8 cellular contexts compared by ENCODE assay signal in genomic region chr6:10954590-10955010, GRCh38.
A peak's percentile ranks its signal among the peaks of the same experiment; 100 is the strongest.
DNase-seq lines count a peak whose midpoint lies in the region; ATAC-seq, FAIRE-seq and TF ChIP-seq lines count a peak whose summit lies in the region.

No MANE protein-coding gene starts in this region.

- no peak overlapping the region for H3K18ac ChIP-seq in H1 (ENCODE audit: extremely low read depth, low read length)

- H3K4me1 Mint-ChIP-seq in activated CD4-positive, alpha-beta memory T cell treated with anti-CD3 and anti-CD28 coated beads, Interleukin-2, amount 10 ng/mL, durations not matched to agents 7 days and 5 days = peaks cover 2% of the 10 kb centered on the region

- no peak overlapping the region for H3K56ac ChIP-seq in H1 (replicated peaks; ENCODE audit: insufficient read length, low read depth, low read length)

- H2BK120ac ChIP-seq in H1 (replicated peaks; ENCODE audit: low read depth, low read length) = no peak overlapping the region

- H3K27me3 ChIP-seq in H1 (replicated peaks in 1 of 4; ENCODE audit: control insufficient read depth in 3 of 4, extremely low read depth in 1 of 4, insufficient read depth in 3 of 4, low read length in 3 of 4) = peaks cover 0 to 4% (median 0%) of the 10 kb centered on the region in 4 experiments; a peak in 2 of 7 replicates

- H3K4ac ChIP-seq in H1 (replicated peaks; ENCODE audit: insufficient read length, low read depth, low read length) = no peak overlapping the region

- no peak overlapping the region for H4K5ac ChIP-seq in H1 (ENCODE audit: insufficient read length, low read depth, low read length)

- DNase-seq in AG08396 (ENCODE audit: low spot score) (peak; percentile 68), NCI-H748 (lab: John Stamatoyannopoulos, UW; ENCODE audit: unreplicated experiment) (peak; percentile 88), H1 (ENCODE audit: low read depth in 1 of 2, low spot score in 2 of 2) (peak; percentile 63 to 96), mucosa of gallbladder (ENCODE audit: low spot score) (peak; percentile 56)
- peak; percentile 76 for DNase-seq in activated CD4-positive, alpha-beta memory T cell treated with anti-CD3 and anti-CD28 coated beads, Interleukin-2, amount 10 ng/mL, durations not matched to agents 7 days and 5 days
- DNase-seq in stimulated activated CD8-positive, alpha-beta memory T cell treated with anti-CD3 and anti-CD28 coated beads, Interleukin-7, amount 100 ng/mL, for 24 hours (ENCODE audit: low read depth) = peak; percentile 55

- H3K23me2 ChIP-seq in H1 (ENCODE audit: low read depth, low read length) = no peaks in the 10 kb centered on the region; the same call in 1 of the 2 replicates

- no peaks in the 10 kb centered on the region for H3K36me3 ChIP-seq in H1 (ENCODE audit: control insufficient read depth in 2 of 4, insufficient read depth in 4 of 4, low read length in 3 of 4)

- H3K9me3 Mint-ChIP-seq in activated CD4-positive, alpha-beta memory T cell treated with anti-CD3 and anti-CD28 coated beads, Interleukin-2, amount 10 ng/mL, durations not matched to agents 7 days and 5 days = no peaks in the 10 kb centered on the region

- no peak overlapping the region for H2BK5ac ChIP-seq in H1 (ENCODE audit: low read depth, low read length)

- peak; percentile 93 for FAIRE-seq in H1 (lab: Jason Lieb, UNC)

- no peak overlapping the region for H4K8ac ChIP-seq in H1 (ENCODE audit: extremely low read depth, insufficient read depth, low read length)

- TF ChIP-seq EP300 in H1 (IDR thresholded peaks at IDR 0.05; ENCODE audit: borderline replicate concordance in 1 of 2, low read depth in 2 of 2, low read length in 2 of 2) = no peak

- peak; percentile 84 for ATAC-seq in GM18873 (IDR thresholded peaks at IDR 0.05; ENCODE audit: low FRiP score, unreplicated experiment)
- ATAC-seq in HG03175 (IDR thresholded peaks at IDR 0.05; ENCODE audit: unreplicated experiment) = peak; percentile 91

- H3K27me3 Mint-ChIP-seq in activated CD4-positive, alpha-beta memory T cell treated with anti-CD3 and anti-CD28 coated beads, Interleukin-2, amount 10 ng/mL, durations not matched to agents 7 days and 5 days = peaks cover 26% of the 10 kb centered on the region

- no peak overlapping the region for H3K14ac ChIP-seq in H1 (ENCODE audit: insufficient read length)

- H3K9ac ChIP-seq in H1 (replicated peaks in 1 of 4; ENCODE audit: extremely low read depth in 1 of 4, low read depth in 3 of 4, low read length in 3 of 4) = no peak overlapping the region

- no peak overlapping the region for H3K27ac Mint-ChIP-seq in activated CD4-positive, alpha-beta memory T cell treated with anti-CD3 and anti-CD28 coated beads, Interleukin-2, amount 10 ng/mL, durations not matched to agents 7 days and 5 days

- TF ChIP-seq RAD21 in H1 (IDR thresholded peaks at IDR 0.05 in 1 of 2, conservative IDR thresholded peaks at IDR 0.05 in 1 of 2; ENCODE audit: low read depth in 2 of 2, low read length in 2 of 2) = peak; percentile 85 to 87

- no peak overlapping the region for H2BK20ac ChIP-seq in H1 (ENCODE audit: low read length)

- no peak overlapping the region for H3K4me3 ChIP-seq in H1 (ENCODE audit: extremely low read depth in 1 of 4, insufficient read depth in 2 of 4, low read depth in 3 of 4, low read length in 4 of 4)

- H4K91ac ChIP-seq in H1 (replicated peaks; ENCODE audit: insufficient read length, low read length) = no peak overlapping the region

- no peaks in the 10 kb centered on the region for H3K36me3 Mint-ChIP-seq in activated CD4-positive, alpha-beta memory T cell treated with anti-CD3 and anti-CD28 coated beads, Interleukin-2, amount 10 ng/mL, durations not matched to agents 7 days and 5 days (ENCODE audit: low read depth)

- H2AFZ ChIP-seq in H1 (ENCODE audit: low read length) = no peak overlapping the region

- POLR2A ChIA-PET in activated CD4-positive, alpha-beta memory T cell treated with anti-CD3 and anti-CD28 coated beads, Interleukin-2, amount 10 ng/mL, durations not matched to agents 7 days and 5 days (lab: Charles Lee) = no interaction called here
- POLR2A ChIA-PET in H1 (lab: Charles Lee; ENCODE audit: partially characterized antibody) = interaction anchor here (0.9 kb wide), 1 partner anchor 72 kb away, joined by 3 read pairs; no protein-coding TSS in a partner anchor

- H3K4me1 ChIP-seq in H1 (replicated peaks in 1 of 4; ENCODE audit: control insufficient read depth in 3 of 4, insufficient read depth in 4 of 4, low read length in 3 of 4) = 0 out of 7 replicates have a peak, but pooled peaks cover 0 to 3% (median 0%) of the 10 kb centered on the region in 4 experiments

- H4K20me1 ChIP-seq in H1 (replicated peaks in 1 of 2; ENCODE audit: control insufficient read depth in 1 of 2, insufficient read depth in 2 of 2, low read length in 2 of 2) = no peaks in the 10 kb centered on the region

- H2BK12ac ChIP-seq in H1 (ENCODE audit: low read depth, low read length) = no peak overlapping the region

- no peaks in the 10 kb centered on the region for H3K79me2 ChIP-seq in H1 (ENCODE audit: control insufficient read depth in 1 of 2, insufficient read depth in 2 of 2, low read length in 2 of 2)

- H3K9me3 ChIP-seq in H1 (ENCODE audit: insufficient read depth in 2 of 2, low read depth in 1 of 2, low read length in 1 of 2) = no peaks in the 10 kb centered on the region

- CTCF ChIA-PET in activated CD4-positive, alpha-beta memory T cell treated with anti-CD3 and anti-CD28 coated beads, Interleukin-2, amount 10 ng/mL, durations not matched to agents 7 days and 5 days (lab: Charles Lee) = interaction anchor here (0.6 to 2.3 kb wide), 23 partner anchors 7 to 621 kb away, joined by 3 to 17 read pairs (median 4); no protein-coding TSS in a partner anchor
- CTCF ChIA-PET in H1 (lab: Charles Lee; ENCODE audit: partially characterized antibody) = interaction anchor here (0.6 to 3.0 kb wide), 48 partner anchors 9 to 1332 kb away, joined by 3 to 29 read pairs (median 4); partner anchors contain the start of gene ELOVL2

- TF ChIP-seq POLR2A in H1 (IDR thresholded peaks at IDR 0.05; ENCODE audit: control extremely low read depth in 1 of 2, low read depth in 2 of 2, low read length in 2 of 2) = no peak

- WGBS in H1 (ENCODE audit: extremely low coverage in 1 of 2, insufficient coverage in 1 of 2, insufficient read length in 1 of 2, insufficient replicate concordance in 2 of 2, low coverage in 1 of 2, low lambda C conversion rate in 2 of 2, missing lambda C conversion rate in 1 of 2), 2 experiments = 30% methylated on average over 15 of the region's 15 CpGs; no CpG with 5 or more reads in 1 of the 2 experiments

- no peak overlapping the region for H3K27ac ChIP-seq in H1 (ENCODE audit: low read depth, low read length)

- no peak overlapping the region for H3K23ac ChIP-seq in H1 (ENCODE audit: insufficient read length)

- no peak overlapping the region for H2AK5ac ChIP-seq in H1 (ENCODE audit: low read depth, low read length)

- H3K79me1 ChIP-seq in H1 (ENCODE audit: low read depth, low read length) = no peaks in the 10 kb centered on the region

- no peak overlapping the region for H2BK15ac ChIP-seq in H1 (ENCODE audit: low read length)

- no peak overlapping the region for H3K4me3 Mint-ChIP-seq in activated CD4-positive, alpha-beta memory T cell treated with anti-CD3 and anti-CD28 coated beads, Interleukin-2, amount 10 ng/mL, durations not matched to agents 7 days and 5 days

- peak; percentile 96 to 99 (median 98) for TF ChIP-seq CTCF in H1 (IDR thresholded peaks at IDR 0.05; ENCODE audit: control extremely low read depth in 1 of 3, insufficient read depth in 1 of 3, low read depth in 1 of 3, low read length in 3 of 3)

- no peak overlapping the region for H3K4me2 ChIP-seq in H1 (ENCODE audit: insufficient read depth in 1 of 2, low read depth in 2 of 2, low read length in 2 of 2)

TF ChIP-seq in H1, 55 proteins besides CTCF, POLR2A, EP300 and RAD21 (continues in another document):
- TF ChIP-seq MAX (IDR thresholded peaks at IDR 0.05) (peak; percentile 44; the same call in 1 of the 2 replicates), BCL11A (IDR thresholded peaks at IDR 0.05; ENCODE audit: low read depth in 2 of 2, low read length in 2 of 2) (no peak), FOSL1 (IDR thresholded peaks at IDR 0.05; ENCODE audit: insufficient read depth, low read depth, low read length) (no peak), MAFK (IDR thresholded peaks at IDR 0.05; ENCODE audit: low read depth, low read length) (no peak), TAF7 (optimal IDR thresholded peaks at IDR 0.05; ENCODE audit: borderline replicate concordance, low read depth, low read length) (no peak), CEBPB (IDR thresholded peaks at IDR 0.05; ENCODE audit: low read depth, low read length) (no peak)
